ENCODE assay signal across 17 cellular contexts in genomic region chr6:168417158-168417557, GRCh38. TPM values are rescaled to one million over a fixed set of nuclear protein-coding genes. Genes with fewer than 3 reads are reported as not detected.
DNase-seq lines count a peak whose midpoint lies in the region; ATAC-seq and TF ChIP-seq lines count a peak whose summit lies in the region.
"Had no signal": no experiment of that assay in that cellular context is flagged by ENCODE, and none has a peak within 500 bp of the region (broad histone marks: within the 10 kb centered on the region; RNA-seq: fewer than 3 reads in every experiment).

No MANE protein-coding gene starts in this region.

- no peaks in the 10 kb centered on the region for H3K9me3 Mint-ChIP-seq in activated CD8-positive, alpha-beta memory T cell treated with anti-CD3 and anti-CD28 coated beads, Interleukin-2, amount 10 ng/mL, durations not matched to agents 7 days and 5 days (ENCODE audit: low read depth)
- H3K9me3 Mint-ChIP-seq: activated CD8-positive, alpha-beta T cell treated with anti-CD3 and anti-CD28 coated beads for 36 hours; natural killer cell treated with Interleukin-12 subunit alpha and Interleukin-12 subunit beta and Interleukin-15 and Interleukin-18, amount 100 ng/mL, for 72 hours had no signal

- H3K9me3 ChIP-seq in uterus: no peaks in the 10 kb centered on the region
- H3K9me3 ChIP-seq: esophagus muscularis mucosa, lower lobe of right lung, vagina had no signal

- peak overlapping the region; percentile 57 to 78 for H3K27ac ChIP-seq in uterus
- H3K27ac ChIP-seq: hepatocyte, lower lobe of right lung, vagina had no signal

- H3K4me1 Mint-ChIP-seq in activated CD8-positive, alpha-beta memory T cell treated with anti-CD3 and anti-CD28 coated beads, Interleukin-2, amount 10 ng/mL, durations not matched to agents 7 days and 5 days: no peaks in the 10 kb centered on the region

- intact Hi-C loops in left colon (cut with DNase I, micrococcal nuclease): no loop called here
- intact Hi-C loops in uterus (cut with DNase I; ENCODE audit: low total_unique reads): no loop called here

- H3K27me3 Mint-ChIP-seq in activated CD8-positive, alpha-beta memory T cell treated with anti-CD3 and anti-CD28 coated beads, Interleukin-2, amount 10 ng/mL, durations not matched to agents 7 days and 5 days: no peaks in the 10 kb centered on the region
- H3K27me3 Mint-ChIP-seq: activated CD8-positive, alpha-beta T cell treated with anti-CD3 and anti-CD28 coated beads for 36 hours had no signal

- no peak overlapping the region for H3K27ac Mint-ChIP-seq in activated CD8-positive, alpha-beta memory T cell treated with anti-CD3 and anti-CD28 coated beads, Interleukin-2, amount 10 ng/mL, durations not matched to agents 7 days and 5 days
- H3K27ac Mint-ChIP-seq: activated CD8-positive, alpha-beta T cell treated with anti-CD3 and anti-CD28 coated beads for 36 hours; natural killer cell treated with Interleukin-12 subunit alpha and Interleukin-12 subunit beta and Interleukin-15 and Interleukin-18, amount 100 ng/mL, for 72 hours had no signal

- H3K4me1 ChIP-seq in uterus: no peaks in the 10 kb centered on the region

- CTCF ChIA-PET in activated CD8-positive, alpha-beta memory T cell treated with anti-CD3 and anti-CD28 coated beads, Interleukin-2, amount 10 ng/mL, durations not matched to agents 7 days and 5 days (lab: Charles Lee): no interaction called here

- no peak overlapping the region for H3K4me3 ChIP-seq in uterus
- H3K4me3 ChIP-seq: hepatocyte, lower lobe of right lung, vagina had no signal

- no peak for ATAC-seq in activated CD8-positive, alpha-beta memory T cell treated with anti-CD3 and anti-CD28 coated beads, Interleukin-2, amount 10 ng/mL, durations not matched to agents 7 days and 5 days
- ATAC-seq in left colon (peak; percentile 31), GM21825 (IDR thresholded peaks at IDR 0.05; ENCODE audit: unreplicated experiment) (no peak), HG02588 (IDR thresholded peaks at IDR 0.05; ENCODE audit: unreplicated experiment) (no peak)
- ATAC-seq: activated CD8-positive, alpha-beta T cell treated with anti-CD3 and anti-CD28 coated beads for 36 hours; lower lobe of right lung; natural killer cell treated with Interleukin-12 subunit alpha and Interleukin-12 subunit beta and Interleukin-15 and Interleukin-18, amount 100 ng/mL, for 72 hours had no signal

- no peaks in the 10 kb centered on the region for H3K36me3 Mint-ChIP-seq in activated CD8-positive, alpha-beta memory T cell treated with anti-CD3 and anti-CD28 coated beads, Interleukin-2, amount 10 ng/mL, durations not matched to agents 7 days and 5 days
- H3K36me3 Mint-ChIP-seq: natural killer cell treated with Interleukin-12 subunit alpha and Interleukin-12 subunit beta and Interleukin-15 and Interleukin-18, amount 100 ng/mL, for 72 hours had no signal

- H3K27me3 ChIP-seq in uterus: no peaks in the 10 kb centered on the region
- H3K27me3 ChIP-seq: esophagus muscularis mucosa, vagina had no signal

- H3K36me3 ChIP-seq in uterus: no peaks in the 10 kb centered on the region
- H3K36me3 ChIP-seq: esophagus muscularis mucosa, lower lobe of right lung, vagina had no signal

- TF ChIP-seq CTCF in uterus (IDR thresholded peaks at IDR 0.05): no peak

- no peak overlapping the region for H3K4me3 Mint-ChIP-seq in activated CD8-positive, alpha-beta memory T cell treated with anti-CD3 and anti-CD28 coated beads, Interleukin-2, amount 10 ng/mL, durations not matched to agents 7 days and 5 days
- H3K4me3 Mint-ChIP-seq: activated CD8-positive, alpha-beta T cell treated with anti-CD3 and anti-CD28 coated beads for 36 hours; natural killer cell treated with Interleukin-12 subunit alpha and Interleukin-12 subunit beta and Interleukin-15 and Interleukin-18, amount 100 ng/mL, for 72 hours had no signal

- no peak for TF ChIP-seq POLR2A in uterus (IDR thresholded peaks at IDR 0.05)

- DNase-seq in activated CD8-positive, alpha-beta memory T cell treated with anti-CD3 and anti-CD28 coated beads for 24 hours: peak; percentile 21
- DNase-seq in activated CD8-positive, alpha-beta memory T cell treated with anti-CD3 and anti-CD28 coated beads, Interleukin-2, amount 10 ng/mL, durations not matched to agents 7 days and 5 days: no peak
- DNase-seq in SHP77 (lab: John Stamatoyannopoulos, UW) (peak; percentile 79 to 86), left colon (no peak), uterus (peak in 1 of 2 donors; percentile 30), germinal center (ENCODE audit: low spot score) (no peak)
- DNase-seq: activated CD8-positive, alpha-beta T cell treated with anti-CD3 and anti-CD28 coated beads for 36 hours; IMR-90; lower lobe of right lung; NCI-H1436 treated with DMSO at 0.1 percent for 48 hours; stimulated activated CD4-positive, alpha-beta T cell treated with anti-CD3 and anti-CD28 coated beads, Interleukin-4, amount 100 ng/mL, for 4 hours had no signal

RNA-seq across cellular contexts. Expression of gene SMOC2, which starts 23.8 kb away (rescaled TPM):
- total RNA-seq in activated CD8-positive, alpha-beta memory T cell treated with anti-CD3 and anti-CD28 coated beads, Interleukin-2, amount 10 ng/mL, durations not matched to agents 7 days and 5 days: not detected
- total RNA-seq in left colon: 10 to 100 TPM; 14.4 to 18.9 TPM
- 100 to 1,000 TPM in 3 of 4 donors, 10 to 100 TPM in 1; 98.2 to 139 (median 121) TPM for total RNA-seq in uterus
- total RNA-seq: activated CD8-positive, alpha-beta T cell treated with anti-CD3 and anti-CD28 coated beads for 36 hours; IMR-90; natural killer cell treated with Interleukin-12 subunit alpha and Interleukin-12 subunit beta and Interleukin-15 and Interleukin-18, amount 100 ng/mL, for 72 hours had no signal

Comparison
In these comparisons a context has a peak if more than half of its experiments do, and no peak if none do; other contexts are left out.
1. DNase-seq: peak in activated CD8-positive, alpha-beta memory T cell treated with anti-CD3 and anti-CD28 coated beads for 24 hours (single experiment) and SHP77 (2 of 2); none in activated CD8-positive, alpha-beta memory T cell treated with anti-CD3 and anti-CD28 coated beads, Interleukin-2, amount 10 ng/mL, durations not matched to agents 7 days and 5 days (single experiment), left colon (0 of 2) and germinal center (single experiment).
2. RNA of gene SMOC2, which starts 23.8 kb away (total RNA-seq): 98.2 to 139 TPM in uterus and 14.4 to 18.9 TPM in left colon; not detected in activated CD8-positive, alpha-beta memory T cell treated with anti-CD3 and anti-CD28 coated beads, Interleukin-2, amount 10 ng/mL, durations not matched to agents 7 days and 5 days; every median in the first group is over 10 times any median in the second.